ENCODE assay signal across 10 cellular contexts in the genomic region with DNA sequence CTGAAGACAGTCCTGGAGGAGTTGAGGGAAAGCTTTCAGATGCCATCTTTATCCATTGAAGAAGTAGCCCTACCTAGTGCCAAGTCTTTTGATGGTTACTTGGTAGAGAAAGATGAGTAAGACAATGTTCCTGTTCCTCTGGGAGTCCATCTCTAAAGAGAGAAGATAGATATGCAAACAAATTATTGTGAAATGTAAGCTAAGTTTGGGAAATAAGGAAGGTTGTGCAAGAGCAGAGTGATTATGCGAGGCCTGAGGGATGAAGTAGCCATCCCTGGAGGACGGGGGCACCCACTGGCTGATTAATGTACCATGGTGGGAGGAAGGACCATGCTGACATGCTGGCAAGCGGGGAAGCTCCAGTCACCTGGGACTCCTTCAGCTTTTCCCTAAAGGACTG. TPM values are rescaled to one million over a fixed set of nuclear protein-coding genes. Genes with fewer than 3 reads are reported as not detected.
DNase-seq lines count a peak whose midpoint lies in the region; TF ChIP-seq lines count a peak whose summit lies in the region.
"Had no signal": no experiment of that assay in that cellular context is flagged by ENCODE, and none has a peak within 500 bp of the region (broad histone marks: within the 10 kb centered on the region; RNA-seq: fewer than 3 reads in every experiment).

No MANE protein-coding gene starts in this region.

- DNase-seq in EL (peak; percentile 82), SK-N-MC (ENCODE audit: low read depth, low spot score) (no peak), fibroblast of villous mesenchyme (ENCODE audit: low read depth) (peak; percentile 95), NCI-H1105 treated with DMSO at 0.1 percent for 48 hours (lab: John Stamatoyannopoulos, UW) (no peak), NCI-H2196 (lab: John Stamatoyannopoulos, UW; ENCODE audit: unreplicated experiment) (no peak)
- DNase-seq in effector memory CD4-positive, alpha-beta T cell = no peak
- DNase-seq in stimulated activated naive CD4-positive, alpha-beta T cell (lab: John Stamatoyannopoulos, UW) = no peak
- DNase-seq: activated CD8-positive, alpha-beta T cell treated with anti-CD3 and anti-CD28 coated beads for 36 hours; NCI-H2227 treated with DMSO at 0.1 percent for 48 hours had no signal

- no peak overlapping the region for H3K9ac ChIP-seq in SK-N-MC (ENCODE audit: insufficient read length)
- peak overlapping the region; percentile 11 for H3K9ac ChIP-seq in rectal smooth muscle tissue (ENCODE audit: low read length)

- no peaks in the 10 kb centered on the region for H3K27me3 ChIP-seq in rectal smooth muscle tissue (ENCODE audit: control insufficient read depth, insufficient read depth, low read length)
- no peaks in the 10 kb centered on the region for H3K27me3 ChIP-seq in effector memory CD4-positive, alpha-beta T cell (replicated peaks; ENCODE audit: control insufficient read depth, insufficient read depth, low read length, poor library complexity, severe bottlenecking)

- TF ChIP-seq CTCF in fibroblast of villous mesenchyme (IDR thresholded peaks at IDR 0.05; ENCODE audit: insufficient read depth, low read depth, low read length) = no peak

- H3K4me1 ChIP-seq in rectal smooth muscle tissue (ENCODE audit: control insufficient read depth, insufficient read depth, low read length) = peaks cover 36% of the 10 kb centered on the region
- no peaks in the 10 kb centered on the region for H3K4me1 ChIP-seq in effector memory CD4-positive, alpha-beta T cell (ENCODE audit: control insufficient read depth, insufficient read depth, low read length, poor library complexity, severe bottlenecking)

- H3K27ac ChIP-seq in SK-N-MC (peak overlapping the region; percentile 98), rectal smooth muscle tissue (ENCODE audit: low read depth, low read length) (peak overlapping the region; percentile 86)
- no peak overlapping the region for H3K27ac ChIP-seq in effector memory CD4-positive, alpha-beta T cell (ENCODE audit: insufficient read depth, low read length, poor library complexity, severe bottlenecking)

- no peaks in the 10 kb centered on the region for H3K9me3 ChIP-seq in SK-N-MC (ENCODE audit: low read depth, low read length)
- no peaks in the 10 kb centered on the region for H3K9me3 ChIP-seq in effector memory CD4-positive, alpha-beta T cell (ENCODE audit: control insufficient read depth, low read length)

- no peaks in the 10 kb centered on the region; the same call in 1 of the 2 replicates for H3K36me3 ChIP-seq in SK-N-MC (ENCODE audit: insufficient read depth, low read length)
- no peaks in the 10 kb centered on the region for H3K36me3 ChIP-seq in rectal smooth muscle tissue (ENCODE audit: control insufficient read depth, insufficient read depth, low read length)
- H3K36me3 ChIP-seq in effector memory CD4-positive, alpha-beta T cell (ENCODE audit: control insufficient read depth, insufficient read depth, low read length) = no peaks in the 10 kb centered on the region

- H3K4me3 ChIP-seq in SK-N-MC (peak overlapping the region; percentile 85), fibroblast of villous mesenchyme (ENCODE audit: low read depth, low read length) (peak overlapping the region; percentile 19), rectal smooth muscle tissue (ENCODE audit: low read length) (no peak overlapping the region)
- H3K4me3 ChIP-seq in effector memory CD4-positive, alpha-beta T cell (ENCODE audit: insufficient read depth, low read depth, low read length, poor library complexity, severe bottlenecking) = no peak overlapping the region

RNA-seq across cellular contexts. Expression of a gene that starts 1.0 kb away (rescaled TPM):
- 6.8 and 18.1 TPM in 2 replicates for total RNA-seq in fibroblast of villous mesenchyme

Comparison
In these comparisons a context has a peak if more than half of its experiments do, and no peak if none do; other contexts are left out.
1. DNase-seq: peak in EL (single experiment) and fibroblast of villous mesenchyme (single experiment); none in SK-N-MC (single experiment), NCI-H1105 treated with DMSO at 0.1 percent for 48 hours (single experiment), NCI-H2196 (single experiment), effector memory CD4-positive, alpha-beta T cell (0 of 3) and stimulated activated naive CD4-positive, alpha-beta T cell (0 of 6).
2. H3K4me3 ChIP-seq: peak in SK-N-MC (single experiment) and fibroblast of villous mesenchyme (single experiment); none in rectal smooth muscle tissue (single experiment) and effector memory CD4-positive, alpha-beta T cell (single experiment).